Comparison of ENCODE assay signal across 37 cellular contexts in genomic region chr10:92531132-92531531, GRCh38.
"Had no signal": no experiment of that assay in that cellular context is flagged by ENCODE, and none has a peak within 500 bp of the region (broad histone marks: within the 10 kb centered on the region; RNA-seq: fewer than 3 reads in every experiment).

No MANE protein-coding gene starts in this region.

- H3K4me1 Mint-ChIP-seq: activated CD4-positive, alpha-beta T cell treated with anti-CD3 and anti-CD28 coated beads for 36 hours; activated CD4-positive, alpha-beta T cell treated with anti-CD3 and anti-CD28 coated beads, Interleukin-2, amount 10 ng/mL, durations not matched to agents 24 days and 14 days; activated CD8-positive, alpha-beta memory T cell treated with anti-CD3 and anti-CD28 coated beads, Interleukin-2, amount 10 ng/mL, durations not matched to agents 7 days and 5 days; activated naive CD4-positive, alpha-beta T cell treated with anti-CD3 and anti-CD28 coated beads, Interleukin-2, amount 50 U/mL, for 24 hours; activated naive CD8-positive, alpha-beta T cell treated with anti-CD3 and anti-CD28 coated beads for 36 hours; activated naive CD8-positive, alpha-beta T cell treated with anti-CD3 and anti-CD28 coated beads, Interleukin-2, amount 50 U/mL, for 24 hours; T-helper 17 cell had no signal

- ATAC-seq: activated CD4-positive, alpha-beta T cell treated with anti-CD3 and anti-CD28 coated beads for 36 hours; activated CD8-positive, alpha-beta memory T cell treated with anti-CD3 and anti-CD28 coated beads, Interleukin-2, amount 10 ng/mL, durations not matched to agents 7 days and 5 days; activated CD8-positive, alpha-beta T cell treated with anti-CD3 and anti-CD28 coated beads, Interleukin-2, amount 10 ng/mL, durations not matched to agents 7 days and 5 days; activated naive CD8-positive, alpha-beta T cell treated with anti-CD3 and anti-CD28 coated beads, Interleukin-2, amount 50 U/mL, for 24 hours; body of pancreas; foreskin keratinocyte; gastrocnemius medialis; heart left ventricle; T-helper 17 cell had no signal

- DNase-seq: activated CD4-positive, alpha-beta memory T cell treated with anti-CD3 and anti-CD28 coated beads for 36 hours; activated CD4-positive, alpha-beta T cell treated with anti-CD3 and anti-CD28 coated beads for 36 hours; activated CD4-positive, alpha-beta T cell treated with anti-CD3 and anti-CD28 coated beads, Interleukin-2, amount 10 ng/mL, durations not matched to agents 24 days and 14 days; activated CD4-positive, CD25-positive, alpha-beta regulatory T cell; activated CD4-positive, CD25-positive, alpha-beta regulatory T cell treated with anti-CD3 and anti-CD28 coated beads, Interleukin-2, amount 50 U/mL, for 72 hours; activated CD8-positive, alpha-beta memory T cell treated with anti-CD3 and anti-CD28 coated beads, Interleukin-2, amount 10 ng/mL, durations not matched to agents 7 days and 5 days; activated CD8-positive, alpha-beta memory T cell treated with anti-CD3 and anti-CD28 coated beads, Interleukin-2, amount 50 U/mL, for 4 hours; activated CD8-positive, alpha-beta T cell treated with anti-CD3 and anti-CD28 coated beads, Interleukin-2, amount 10 ng/mL, durations not matched to agents 7 days and 5 days; activated effector memory CD4-positive, alpha-beta T cell treated with anti-CD3 and anti-CD28 coated beads, Interleukin-2, amount 50 U/mL, for 16 hours; activated naive CD4-positive, alpha-beta T cell treated with anti-CD3 and anti-CD28 coated beads for 36 hours; activated naive CD8-positive, alpha-beta T cell treated with anti-CD3 and anti-CD28 coated beads for 36 hours; activated naive CD8-positive, alpha-beta T cell treated with anti-CD3 and anti-CD28 coated beads, Interleukin-2, amount 50 U/mL, for 24 hours; activated T-cell treated with anti-CD3 and anti-CD28 coated beads, Interleukin-2, amount 50 U/mL, for 1 hour; activated T-cell treated with anti-CD3 and anti-CD28 coated beads, Interleukin-2, amount 50 U/mL, for 48 hours; adrenal gland; amygdala; aorta; body of pancreas; central memory CD4-positive, alpha-beta T cell; cerebellar nuclear complex; dorsolateral prefrontal cortex; effector memory CD4-positive, alpha-beta T cell; endodermal cell; foreskin keratinocyte; gastrocnemius medialis; glutamatergic neuron; heart left ventricle; T-helper 1 cell; T-helper 17 cell; T1000 had no signal

- H3K27ac ChIP-seq: adrenal gland, body of pancreas, coronary artery, dorsolateral prefrontal cortex, esophagus muscularis mucosa, foreskin keratinocyte, gastrocnemius medialis, heart left ventricle had no signal

- H3K27me3 ChIP-seq: adrenal gland, body of pancreas, dorsolateral prefrontal cortex, esophagus muscularis mucosa, foreskin keratinocyte, gastrocnemius medialis, heart left ventricle had no signal

- H3K4me3 Mint-ChIP-seq: activated CD4-positive, alpha-beta memory T cell treated with anti-CD3 and anti-CD28 coated beads for 36 hours; activated CD4-positive, alpha-beta T cell treated with anti-CD3 and anti-CD28 coated beads for 36 hours; activated CD4-positive, alpha-beta T cell treated with anti-CD3 and anti-CD28 coated beads, Interleukin-2, amount 10 ng/mL, durations not matched to agents 24 days and 14 days; activated CD8-positive, alpha-beta memory T cell treated with anti-CD3 and anti-CD28 coated beads, Interleukin-2, amount 10 ng/mL, durations not matched to agents 7 days and 5 days; activated CD8-positive, alpha-beta T cell treated with anti-CD3 and anti-CD28 coated beads, Interleukin-2, amount 10 ng/mL, durations not matched to agents 7 days and 5 days; activated naive CD4-positive, alpha-beta T cell treated with anti-CD3 and anti-CD28 coated beads for 36 hours; activated naive CD4-positive, alpha-beta T cell treated with anti-CD3 and anti-CD28 coated beads, Interleukin-2, amount 50 U/mL, for 24 hours; activated naive CD8-positive, alpha-beta T cell treated with anti-CD3 and anti-CD28 coated beads for 36 hours; activated naive CD8-positive, alpha-beta T cell treated with anti-CD3 and anti-CD28 coated beads, Interleukin-2, amount 50 U/mL, for 24 hours; activated T-helper 1 cell treated with anti-CD3 and anti-CD28 coated beads, Interleukin-12 subunit alpha, Interleukin-12 subunit beta, Interleukin-2, Interleukin-4 antibody, amounts not matched to agents 30 ng/mL and 10 ng/mL and 1 ng/mL, durations not matched to agents 14 hours and 24 hours and 36 hours; dendritic cell treated with granulocyte-macrophage colony-stimulating factor and Interleukin-4, amounts not matched to agents 40 ng/mL and 50 ng/mL, for 4 days; endodermal cell; T-helper 17 cell; T-helper 2 cell treated with Interferon-gamma antibody and Interleukin-4, amounts not matched to agents 5 μg/mL and 100 μg/mL, for 36 hours had no signal

- H3K36me3 Mint-ChIP-seq: activated CD8-positive, alpha-beta memory T cell treated with anti-CD3 and anti-CD28 coated beads, Interleukin-2, amount 10 ng/mL, durations not matched to agents 7 days and 5 days had no signal

- H3K9me3 Mint-ChIP-seq: activated CD4-positive, alpha-beta memory T cell treated with anti-CD3 and anti-CD28 coated beads for 36 hours; activated CD4-positive, alpha-beta T cell treated with anti-CD3 and anti-CD28 coated beads, Interleukin-2, amount 10 ng/mL, durations not matched to agents 24 days and 14 days; activated naive CD4-positive, alpha-beta T cell treated with anti-CD3 and anti-CD28 coated beads for 36 hours; activated naive CD4-positive, alpha-beta T cell treated with anti-CD3 and anti-CD28 coated beads, Interleukin-2, amount 50 U/mL, for 24 hours; activated naive CD8-positive, alpha-beta T cell treated with anti-CD3 and anti-CD28 coated beads for 36 hours; activated naive CD8-positive, alpha-beta T cell treated with anti-CD3 and anti-CD28 coated beads, Interleukin-2, amount 50 U/mL, for 24 hours; activated T-helper 1 cell treated with anti-CD3 and anti-CD28 coated beads, Interleukin-12 subunit alpha, Interleukin-12 subunit beta, Interleukin-2, Interleukin-4 antibody, amounts not matched to agents 30 ng/mL and 10 ng/mL and 1 ng/mL, durations not matched to agents 14 hours and 24 hours and 36 hours; activated T-helper 2 cell treated with anti-CD3 and anti-CD28 coated beads, Interferon-gamma antibody, Interleukin-2, Interleukin-4, amounts not matched to agents 10 μg/mL and 5 μg/mL and 100 μg/mL, durations not matched to agents 14 hours and 24 hours and 36 hours; dendritic cell treated with granulocyte-macrophage colony-stimulating factor and Interleukin-4, amounts not matched to agents 40 ng/mL and 50 ng/mL, for 4 days; endodermal cell; T-helper 2 cell treated with Interferon-gamma antibody and Interleukin-4, amounts not matched to agents 5 μg/mL and 100 μg/mL, for 36 hours had no signal

- H3K27me3 Mint-ChIP-seq: activated CD4-positive, alpha-beta memory T cell treated with anti-CD3 and anti-CD28 coated beads for 36 hours; activated CD4-positive, alpha-beta T cell treated with anti-CD3 and anti-CD28 coated beads for 36 hours; activated CD4-positive, alpha-beta T cell treated with anti-CD3 and anti-CD28 coated beads, Interleukin-2, amount 10 ng/mL, durations not matched to agents 24 days and 14 days; activated CD8-positive, alpha-beta memory T cell treated with anti-CD3 and anti-CD28 coated beads, Interleukin-2, amount 10 ng/mL, durations not matched to agents 7 days and 5 days; activated naive CD4-positive, alpha-beta T cell treated with anti-CD3 and anti-CD28 coated beads, Interleukin-2, amount 50 U/mL, for 24 hours; activated naive CD8-positive, alpha-beta T cell treated with anti-CD3 and anti-CD28 coated beads for 36 hours; activated naive CD8-positive, alpha-beta T cell treated with anti-CD3 and anti-CD28 coated beads, Interleukin-2, amount 50 U/mL, for 24 hours; dendritic cell treated with granulocyte-macrophage colony-stimulating factor and Interleukin-4, amounts not matched to agents 40 ng/mL and 50 ng/mL, for 4 days; T-helper 17 cell had no signal

- H3K9me3 ChIP-seq: body of pancreas, esophagus muscularis mucosa, gastrocnemius medialis, heart left ventricle had no signal

- H3K4me1 ChIP-seq: adrenal gland, body of pancreas, esophagus muscularis mucosa, foreskin keratinocyte, gastrocnemius medialis, heart left ventricle had no signal

- H3K4me3 ChIP-seq: adrenal gland, body of pancreas, coronary artery, dorsolateral prefrontal cortex, esophagus muscularis mucosa, gastrocnemius medialis, heart left ventricle had no signal

- H3K27ac Mint-ChIP-seq: activated CD4-positive, alpha-beta memory T cell treated with anti-CD3 and anti-CD28 coated beads for 36 hours; activated CD4-positive, alpha-beta T cell treated with anti-CD3 and anti-CD28 coated beads for 36 hours; activated CD4-positive, alpha-beta T cell treated with anti-CD3 and anti-CD28 coated beads, Interleukin-2, amount 10 ng/mL, durations not matched to agents 24 days and 14 days; activated CD8-positive, alpha-beta memory T cell treated with anti-CD3 and anti-CD28 coated beads, Interleukin-2, amount 10 ng/mL, durations not matched to agents 7 days and 5 days; activated CD8-positive, alpha-beta T cell treated with anti-CD3 and anti-CD28 coated beads, Interleukin-2, amount 10 ng/mL, durations not matched to agents 7 days and 5 days; activated naive CD4-positive, alpha-beta T cell treated with anti-CD3 and anti-CD28 coated beads for 36 hours; activated naive CD4-positive, alpha-beta T cell treated with anti-CD3 and anti-CD28 coated beads, Interleukin-2, amount 50 U/mL, for 24 hours; activated naive CD8-positive, alpha-beta T cell treated with anti-CD3 and anti-CD28 coated beads for 36 hours; activated naive CD8-positive, alpha-beta T cell treated with anti-CD3 and anti-CD28 coated beads, Interleukin-2, amount 50 U/mL, for 24 hours; activated T-helper 1 cell treated with anti-CD3 and anti-CD28 coated beads, Interleukin-12 subunit alpha, Interleukin-12 subunit beta, Interleukin-2, Interleukin-4 antibody, amounts not matched to agents 30 ng/mL and 10 ng/mL and 1 ng/mL, durations not matched to agents 14 hours and 24 hours and 36 hours; activated T-helper 2 cell treated with anti-CD3 and anti-CD28 coated beads, Interferon-gamma antibody, Interleukin-2, Interleukin-4, amounts not matched to agents 10 μg/mL and 5 μg/mL and 100 μg/mL, durations not matched to agents 14 hours and 24 hours and 36 hours; dendritic cell treated with granulocyte-macrophage colony-stimulating factor and Interleukin-4, amounts not matched to agents 40 ng/mL and 50 ng/mL, for 4 days; endodermal cell; T-helper 2 cell treated with Interferon-gamma antibody and Interleukin-4, amounts not matched to agents 5 μg/mL and 100 μg/mL, for 36 hours had no signal
